Comparison of ENCODE assay signal across 9 cellular contexts in genomic region chr4:4195354-4195753, GRCh38. TPM values are rescaled to one million over a fixed set of nuclear protein-coding genes. Genes with fewer than 3 reads are reported as not detected.
"Had no signal": no experiment of that assay in that cellular context is flagged by ENCODE, and none has a peak within 500 bp of the region (broad histone marks: within the 10 kb centered on the region; RNA-seq: fewer than 3 reads in every experiment).

No MANE protein-coding gene starts in this region.

- H3K27ac ChIP-seq: HL-60, KMS-11 had no signal

- FAIRE-seq: HTR-8/SVneo had no signal

- DNase-seq: IMR-90, KBM-7, KG1 had no signal

- H3K27ac Mint-ChIP-seq: IgD-negative memory B cell had no signal

- H3K9ac ChIP-seq: KMS-11 had no signal

- H3K4me3 Mint-ChIP-seq: IgD-negative memory B cell had no signal

- H3K4me2 ChIP-seq: KMS-11 had no signal

RNA-seq across cellular contexts. Expression of gene OTOP1, which starts 31.4 kb away (rescaled TPM):
- total RNA-seq: HT-29, HT1080, IMR-90 had no signal
- polyA plus RNA-seq: IgD-negative memory B cell, IMR-90 had no signal
